Comparison of ENCODE assay signal across 1 cellular context in genomic region chr17:8189711-8190477, GRCh38.
TF ChIP-seq lines count a peak whose summit lies in the region.

TSS of gene BORCS6 (minus strand) at chr17:8190180. CDS start at chr17:8190140, 40 bp downstream.

TF ChIP-seq in HEK293, 187 proteins besides CTCF, POLR2A, EP300 and RAD21 (continued from another document and continues in another):
- TF ChIP-seq ZNF830 (tag by site-specific recombination; IDR thresholded peaks at IDR 0.05; ENCODE audit: low read depth) (no peak), GLI2 (tag by site-specific recombination; IDR thresholded peaks at IDR 0.05; ENCODE audit: borderline replicate concordance, low read depth) (no peak), RBAK (tag by site-specific recombination; IDR thresholded peaks at IDR 0.05) (no peak), ZNF169 (tag by site-specific recombination; IDR thresholded peaks at IDR 0.05) (no peak), ZNF311 (tag by site-specific recombination; IDR thresholded peaks at IDR 0.05; ENCODE audit: borderline replicate concordance) (no peak), ZNF354C (tag by site-specific recombination; IDR thresholded peaks at IDR 0.05; ENCODE audit: borderline replicate concordance, low read depth) (no peak), ZNF701 (tag by site-specific recombination; IDR thresholded peaks at IDR 0.05) (no peak), ZNF416 (tag by site-specific recombination; IDR thresholded peaks at IDR 0.05) (no peak), ZNF133 (tag by site-specific recombination; IDR thresholded peaks at IDR 0.05) (no peak), ZNF664 (tag by site-specific recombination; IDR thresholded peaks at IDR 0.05) (no peak), ZNF214 (tag by site-specific recombination; IDR thresholded peaks at IDR 0.05; ENCODE audit: borderline replicate concordance) (no peak), ZNF555 (tag by site-specific recombination; conservative IDR thresholded peaks at IDR 0.05) (no peak), ZSCAN5A (tag by site-specific recombination; IDR thresholded peaks at IDR 0.05) (peak; percentile 28; the same call in 1 of the 2 replicates), ZNF776 (tag by site-specific recombination; IDR thresholded peaks at IDR 0.05; ENCODE audit: borderline replicate concordance) (no peak), HOXA7 (CRISPR knock-in tag; IDR thresholded peaks at IDR 0.05; ENCODE audit: borderline replicate concordance) (no peak), ZSCAN16 (tag by site-specific recombination; IDR thresholded peaks at IDR 0.05) (0 out of 2 replicates have a peak, but pooled peaks have one; percentile 29), GLIS2 (tag by site-specific recombination; IDR thresholded peaks at IDR 0.05) (peak; percentile 94), ZNF394 (tag by site-specific recombination; IDR thresholded peaks at IDR 0.05; ENCODE audit: borderline replicate concordance) (peak; percentile 51; the same call in 1 of the 2 replicates), ZNF513 (tag by site-specific recombination; IDR thresholded peaks at IDR 0.05) (no peak), REPIN1 (tag by site-specific recombination; IDR thresholded peaks at IDR 0.05; ENCODE audit: low read depth) (no peak), ZBTB7A (tag by site-specific recombination; IDR thresholded peaks at IDR 0.05; ENCODE audit: low read depth) (no peak), ZBTB11 (tag by site-specific recombination; conservative IDR thresholded peaks at IDR 0.05; ENCODE audit: low read depth) (peak; percentile 82), ZNF37A (tag by site-specific recombination; IDR thresholded peaks at IDR 0.05) (no peak), ZNF777 (tag by site-specific recombination; IDR thresholded peaks at IDR 0.05; ENCODE audit: borderline replicate concordance) (peak; percentile 90; the same call in 1 of the 2 replicates), ZNF146 (tag by site-specific recombination; IDR thresholded peaks at IDR 0.05) (0 out of 2 replicates have a peak, but pooled peaks have one; percentile 20), ZBTB49 (tag by site-specific recombination; IDR thresholded peaks at IDR 0.05; ENCODE audit: low read depth) (no peak), ZNF837 (tag by site-specific recombination; IDR thresholded peaks at IDR 0.05) (no peak), ZNF140 (tag by site-specific recombination; IDR thresholded peaks at IDR 0.05) (no peak), ZNF335 (tag by site-specific recombination; conservative IDR thresholded peaks at IDR 0.05) (peak; percentile 85), ZNF596 (tag by site-specific recombination; IDR thresholded peaks at IDR 0.05) (0 out of 2 replicates have a peak, but pooled peaks have one; percentile 46), ZNF658 (tag by site-specific recombination; IDR thresholded peaks at IDR 0.05) (no peak), ZNF629 (tag by site-specific recombination; IDR thresholded peaks at IDR 0.05) (peak; percentile 65; the same call in 1 of the 2 replicates), ZNF211 (tag by site-specific recombination; IDR thresholded peaks at IDR 0.05; ENCODE audit: low read depth) (no peak), ZNF221 (tag by site-specific recombination; IDR thresholded peaks at IDR 0.05; ENCODE audit: borderline replicate concordance) (no peak), ZNF514 (tag by site-specific recombination; IDR thresholded peaks at IDR 0.05) (no peak), ZNF670 (tag by site-specific recombination; IDR thresholded peaks at IDR 0.05; ENCODE audit: low read depth) (no peak), ZNF623 (tag by site-specific recombination; IDR thresholded peaks at IDR 0.05) (no peak), GFI1B (tag by site-specific recombination; IDR thresholded peaks at IDR 0.05) (no peak), ZNF654 (tag by site-specific recombination; IDR thresholded peaks at IDR 0.05; ENCODE audit: low read depth) (no peak), ZSCAN18 (tag by site-specific recombination; IDR thresholded peaks at IDR 0.05) (no peak), HOXC10 (CRISPR knock-in tag; IDR thresholded peaks at IDR 0.05) (no peak), ZNF202 (tag by site-specific recombination; IDR thresholded peaks at IDR 0.05; ENCODE audit: borderline replicate concordance) (no peak), ZNF155 (tag by site-specific recombination; IDR thresholded peaks at IDR 0.05) (no peak), ZNF114 (tag by site-specific recombination; IDR thresholded peaks at IDR 0.05) (no peak), ZNF843 (tag by site-specific recombination; IDR thresholded peaks at IDR 0.05) (no peak), TSHZ1 (tag by site-specific recombination; IDR thresholded peaks at IDR 0.05; ENCODE audit: borderline replicate concordance) (no peak), OSR2 (tag by site-specific recombination; IDR thresholded peaks at IDR 0.05) (no peak), ZNF621 (tag by site-specific recombination; IDR thresholded peaks at IDR 0.05) (no peak), ZNF76 (tag by site-specific recombination; IDR thresholded peaks at IDR 0.05; ENCODE audit: borderline replicate concordance, low read depth) (no peak; the same call in 1 of the 2 replicates), REST (tag by site-specific recombination; IDR thresholded peaks at IDR 0.05) (no peak)
